15 cellular contexts compared by ENCODE assay signal in the genomic region with DNA sequence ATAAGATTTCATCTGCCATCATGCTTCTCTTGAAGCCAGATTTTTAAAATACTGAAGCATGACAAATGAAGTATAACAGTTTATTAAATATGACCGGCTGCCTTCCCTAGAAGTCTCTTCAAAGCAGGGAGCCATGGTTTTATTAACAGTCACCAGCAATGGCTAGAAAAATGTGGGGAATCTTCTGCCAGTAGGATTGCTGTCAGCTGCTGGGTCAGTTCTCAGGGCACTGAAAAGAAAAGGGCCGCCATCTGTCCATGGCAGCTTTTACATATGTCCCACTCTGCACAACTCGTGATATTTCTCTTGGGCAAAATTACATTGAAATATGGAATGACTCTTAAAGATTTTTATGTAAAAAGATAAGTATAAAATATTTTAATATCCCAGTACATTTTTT. TPM values are rescaled to one million over a fixed set of nuclear protein-coding genes. Genes with fewer than 3 reads are reported as not detected.
DNase-seq lines count a peak whose midpoint lies in the region; TF ChIP-seq lines count a peak whose summit lies in the region.
"Had no signal": no experiment of that assay in that cellular context is flagged by ENCODE, and none has a peak within 500 bp of the region (broad histone marks: within the 10 kb centered on the region; RNA-seq: fewer than 3 reads in every experiment).

No MANE protein-coding gene starts in this region.

- peak overlapping the region in 1 of 5 donors; percentile 38 for H3K9ac ChIP-seq in subcutaneous abdominal adipose tissue (ENCODE audit: low read length in 5 of 5)
- H3K9ac ChIP-seq: KMS-11 had no signal

- H3K27me3 Mint-ChIP-seq in activated CD4-positive, alpha-beta memory T cell treated with anti-CD3 and anti-CD28 coated beads, Interleukin-2, amount 10 ng/mL, durations not matched to agents 7 days and 5 days, result no peaks in the 10 kb centered on the region
- H3K27me3 Mint-ChIP-seq in activated CD4-positive, alpha-beta memory T cell treated with anti-CD3 and anti-CD28 coated beads for 36 hours, result no peaks in the 10 kb centered on the region
- peaks cover 13% of the 10 kb centered on the region for H3K27me3 Mint-ChIP-seq in brain

- H3K9me3 Mint-ChIP-seq in activated CD4-positive, alpha-beta memory T cell treated with anti-CD3 and anti-CD28 coated beads, Interleukin-2, amount 10 ng/mL, durations not matched to agents 7 days and 5 days, result no peaks in the 10 kb centered on the region
- no peaks in the 10 kb centered on the region for H3K9me3 Mint-ChIP-seq in activated CD4-positive, alpha-beta memory T cell treated with anti-CD3 and anti-CD28 coated beads for 36 hours
- peaks cover 0 to 8% (median 0%) of the 10 kb centered on the region in 5 experiments for H3K9me3 Mint-ChIP-seq in brain

- H3K27ac ChIP-seq in subcutaneous abdominal adipose tissue (ENCODE audit: low read depth, low read length), result peak overlapping the region; percentile 87
- H3K27ac ChIP-seq: KMS-11 had no signal

- H3K27me3 ChIP-seq in subcutaneous abdominal adipose tissue (ENCODE audit: control insufficient read depth in 5 of 5, insufficient read depth in 4 of 5, low read length in 5 of 5), result no peaks in the 10 kb centered on the region
- no peaks in the 10 kb centered on the region for H3K27me3 ChIP-seq in MG63
- H3K27me3 ChIP-seq: spleen, vagina had no signal

- CTCF ChIA-PET in activated CD4-positive, alpha-beta memory T cell treated with anti-CD3 and anti-CD28 coated beads, Interleukin-2, amount 10 ng/mL, durations not matched to agents 7 days and 5 days (lab: Charles Lee), result interaction anchor here (0.7 to 1.5 kb wide), 3 partner anchors 20 to 107 kb away, joined by 3 to 4 read pairs (median 4); no protein-coding TSS in a partner anchor
- CTCF ChIA-PET in activated CD4-positive, alpha-beta memory T cell treated with anti-CD3 and anti-CD28 coated beads for 36 hours (lab: Charles Lee), result interaction anchor here (0.6 to 0.7 kb wide), 3 partner anchors 14 to 287 kb away, joined by 3 to 4 read pairs (median 3); no protein-coding TSS in a partner anchor

- H3K36me3 ChIP-seq in subcutaneous abdominal adipose tissue (ENCODE audit: control insufficient read depth in 5 of 5, insufficient read depth in 5 of 5, low read length in 5 of 5) (peaks cover 29 to 42% (median 39%) of the 10 kb centered on the region in 5 donors), MG63 (peaks cover 4% of the 10 kb centered on the region; the same call in 1 of the 2 replicates)

- H3K4me1 ChIP-seq in subcutaneous abdominal adipose tissue (ENCODE audit: control insufficient read depth in 5 of 5, insufficient read depth in 5 of 5, low read length in 5 of 5), result peaks cover 0 to 38% (median 27%) of the 10 kb centered on the region in 5 donors

- POLR2A ChIA-PET in activated CD4-positive, alpha-beta memory T cell treated with anti-CD3 and anti-CD28 coated beads, Interleukin-2, amount 10 ng/mL, durations not matched to agents 7 days and 5 days (lab: Charles Lee), result no interaction called here
- POLR2A ChIA-PET in activated CD4-positive, alpha-beta memory T cell treated with anti-CD3 and anti-CD28 coated beads for 36 hours (lab: Charles Lee), result interaction anchor here (1.2 kb wide), 2 partner anchors 39 to 83 kb away, joined by 4 read pairs; no protein-coding TSS in a partner anchor

- H3K9me3 ChIP-seq in subcutaneous abdominal adipose tissue (ENCODE audit: control insufficient read depth in 5 of 5, low read length in 5 of 5) (no peaks in the 10 kb centered on the region), MG63 (no peaks in the 10 kb centered on the region)
- H3K9me3 ChIP-seq: spleen, vagina had no signal

- H3K4me1 Mint-ChIP-seq in activated CD4-positive, alpha-beta memory T cell treated with anti-CD3 and anti-CD28 coated beads, Interleukin-2, amount 10 ng/mL, durations not matched to agents 7 days and 5 days, result peaks cover 50% of the 10 kb centered on the region
- peaks cover 31% of the 10 kb centered on the region for H3K4me1 Mint-ChIP-seq in activated CD4-positive, alpha-beta memory T cell treated with anti-CD3 and anti-CD28 coated beads for 36 hours (ENCODE audit: low read depth)
- H3K4me1 Mint-ChIP-seq in brain, result peaks cover 75% of the 10 kb centered on the region

- intact Hi-C loops in activated CD4-positive, alpha-beta memory T cell treated with anti-CD3 and anti-CD28 coated beads for 36 hours (cut with micrococcal nuclease), result loop anchor here (5.0 kb wide), 1 partner anchor 703 kb away; the partner anchor contains the start of gene MRPL1

- H3K36me3 Mint-ChIP-seq in activated CD4-positive, alpha-beta memory T cell treated with anti-CD3 and anti-CD28 coated beads, Interleukin-2, amount 10 ng/mL, durations not matched to agents 7 days and 5 days (ENCODE audit: low read depth), result peaks cover 66% of the 10 kb centered on the region
- H3K36me3 Mint-ChIP-seq in activated CD4-positive, alpha-beta memory T cell treated with anti-CD3 and anti-CD28 coated beads for 36 hours, result peaks cover 25% of the 10 kb centered on the region
- peaks cover 65% of the 10 kb centered on the region for H3K36me3 Mint-ChIP-seq in brain

- H3K27ac Mint-ChIP-seq in activated CD4-positive, alpha-beta memory T cell treated with anti-CD3 and anti-CD28 coated beads, Interleukin-2, amount 10 ng/mL, durations not matched to agents 7 days and 5 days, result no peak overlapping the region
- H3K27ac Mint-ChIP-seq in activated CD4-positive, alpha-beta memory T cell treated with anti-CD3 and anti-CD28 coated beads for 36 hours, result no peak overlapping the region
- H3K27ac Mint-ChIP-seq in brain, result peak overlapping the region; percentile 66 to 95 (median 74)

- H3K4me3 Mint-ChIP-seq in activated CD4-positive, alpha-beta memory T cell treated with anti-CD3 and anti-CD28 coated beads, Interleukin-2, amount 10 ng/mL, durations not matched to agents 7 days and 5 days, result peak overlapping the region; percentile 98
- no peak overlapping the region for H3K4me3 Mint-ChIP-seq in activated CD4-positive, alpha-beta memory T cell treated with anti-CD3 and anti-CD28 coated beads for 36 hours
- peak overlapping the region; percentile 96 to 98 (median 97) for H3K4me3 Mint-ChIP-seq in brain

- DNase-seq in activated CD4-positive, alpha-beta memory T cell treated with anti-CD3 and anti-CD28 coated beads, Interleukin-2, amount 10 ng/mL, durations not matched to agents 7 days and 5 days, result no peak
- no peak for DNase-seq in activated CD4-positive, alpha-beta memory T cell treated with anti-CD3 and anti-CD28 coated beads for 36 hours
- DNase-seq in myocyte (ENCODE audit: low read depth) (peak; percentile 67), NCI-H1694 (lab: John Stamatoyannopoulos, UW) (no peak), MG63 (no peak)
- DNase-seq in stimulated activated CD4-positive, alpha-beta T cell treated with anti-CD3 and anti-CD28 coated beads, Interleukin-4, amount 100 ng/mL, for 24 hours, result no peak
- DNase-seq: activated CD4-positive, alpha-beta T cell treated with anti-CD3 and anti-CD28 coated beads, Interleukin-2, amount 50 U/mL, for 1 hour; activated naive CD4-positive, alpha-beta T cell treated with Interleukin-2 at 50 U/mL for 16 hours; DMS53; NCI-H2029; spleen had no signal

- no peak for TF ChIP-seq CTCF in brain (conservative IDR thresholded peaks at IDR 0.05)

- H3K4me3 ChIP-seq in subcutaneous abdominal adipose tissue (ENCODE audit: low read depth in 1 of 5, low read length in 5 of 5) (peak overlapping the region in 1 of 5 donors; percentile 32), MG63 (no peak overlapping the region)

RNA-seq across cellular contexts. Expression of gene CCNG2, which starts 2.8 kb away (rescaled TPM):
- total RNA-seq in activated CD4-positive, alpha-beta memory T cell treated with anti-CD3 and anti-CD28 coated beads, Interleukin-2, amount 10 ng/mL, durations not matched to agents 7 days and 5 days, result 10 to 100 TPM; 48.7 to 50.4 TPM
- total RNA-seq in activated CD4-positive, alpha-beta memory T cell treated with anti-CD3 and anti-CD28 coated beads for 36 hours, result 10 to 100 TPM; 23.9 to 25.1 TPM
- 19.9 TPM for polyA plus RNA-seq in brain (ENCODE audit: insufficient read depth, low read depth, low replicate concordance)
- total RNA-seq in myocyte, result 63.9 and 65.9 TPM in 2 replicates
- polyA plus RNA-seq in myocyte (2012), result 43.3 TPM
- 10.1 and 19.2 TPM in 2 replicates for total RNA-seq in MG63 (2014; rRNA removed; shearing (Covaris generic); ENCODE audit: low replicate concordance)

Comparison
In these comparisons a context has a peak if more than half of its experiments do, and no peak if none do; other contexts are left out.
1. H3K27ac Mint-ChIP-seq: peak in brain (5 of 5); none in activated CD4-positive, alpha-beta memory T cell treated with anti-CD3 and anti-CD28 coated beads, Interleukin-2, amount 10 ng/mL, durations not matched to agents 7 days and 5 days (single experiment) and activated CD4-positive, alpha-beta memory T cell treated with anti-CD3 and anti-CD28 coated beads for 36 hours (single experiment).